Comparison of ENCODE assay signal across 22 cellular contexts in the genomic region with DNA sequence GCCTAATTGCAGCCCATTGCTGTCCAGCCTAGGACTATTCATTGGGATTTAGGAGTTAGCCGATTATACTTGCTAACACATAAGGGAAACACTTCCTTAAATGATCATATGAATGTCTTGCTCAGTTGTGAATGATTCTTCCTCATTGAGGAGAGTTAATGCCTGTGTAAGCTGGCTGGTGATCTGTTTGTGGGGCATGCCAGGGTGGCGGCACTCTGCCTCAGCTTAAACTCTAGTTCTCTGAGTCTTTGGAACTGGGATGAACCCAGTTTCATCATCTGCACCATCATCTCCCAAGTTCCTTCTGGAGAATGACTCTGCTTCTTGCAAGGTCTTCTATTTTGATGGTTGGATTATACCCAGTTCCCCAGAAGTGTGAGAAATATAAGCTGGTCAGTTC. TPM values are rescaled to one million over a fixed set of nuclear protein-coding genes. Genes with fewer than 3 reads are reported as not detected.
DNase-seq lines count a peak whose midpoint lies in the region; ATAC-seq and TF ChIP-seq lines count a peak whose summit lies in the region.
"Had no signal": no experiment of that assay in that cellular context is flagged by ENCODE, and none has a peak within 500 bp of the region (broad histone marks: within the 10 kb centered on the region; RNA-seq: fewer than 3 reads in every experiment).

No MANE protein-coding gene starts in this region.

- 77 to 92% methylated on average over 2 of the region's 2 CpGs for WGBS in sigmoid colon, 2 donors

- ATAC-seq in left cardiac atrium: peak; percentile 41 to 70
- ATAC-seq in stimulated activated memory B cell treated with anti-CD40 and anti-IgM and Interleukin-4, amounts not matched to agents 10 μg/mL and 1 μg/mL and 100 μg/mL, for 72 hours: no peak
- ATAC-seq: HCT116; natural killer cell treated with Interleukin-12 subunit alpha and Interleukin-12 subunit beta and Interleukin-15 and Interleukin-18, amount 100 ng/mL, for 72 hours had no signal

- H3K4me3 ChIP-seq in NB4 (ENCODE audit: low read depth, low read length): no peak overlapping the region
- no peak overlapping the region for H3K4me3 ChIP-seq in sigmoid colon
- H3K4me3 ChIP-seq: prostate gland had no signal

- H3K27me3 ChIP-seq in sigmoid colon: no peaks in the 10 kb centered on the region

- intact Hi-C loops in left cardiac atrium (cut with DNase I) (no loop called here), sigmoid colon (cut with DNase I) (no loop called here)

- TF ChIP-seq CTCF in NB4 (IDR thresholded peaks at IDR 0.05; ENCODE audit: low read depth, low read length) (no peak), sigmoid colon (IDR thresholded peaks at IDR 0.05) (no peak)

- H3K4me1 Mint-ChIP-seq in activated naive CD4-positive, alpha-beta T cell treated with anti-CD3 and anti-CD28 coated beads, Interleukin-2, amount 50 U/mL, for 24 hours: peaks cover 40% of the 10 kb centered on the region
- peaks cover 79% of the 10 kb centered on the region for H3K4me1 Mint-ChIP-seq in stimulated activated memory B cell treated with anti-CD40 and anti-IgM and Interleukin-4, amounts not matched to agents 10 μg/mL and 1 μg/mL and 100 μg/mL, for 72 hours

- no peaks in the 10 kb centered on the region for H3K9me3 Mint-ChIP-seq in activated naive CD4-positive, alpha-beta T cell treated with anti-CD3 and anti-CD28 coated beads, Interleukin-2, amount 50 U/mL, for 24 hours
- H3K9me3 Mint-ChIP-seq in stimulated activated memory B cell treated with anti-CD40 and anti-IgM and Interleukin-4, amounts not matched to agents 10 μg/mL and 1 μg/mL and 100 μg/mL, for 72 hours: no peaks in the 10 kb centered on the region
- H3K9me3 Mint-ChIP-seq: natural killer cell treated with Interleukin-12 subunit alpha and Interleukin-12 subunit beta and Interleukin-15 and Interleukin-18, amount 100 ng/mL, for 72 hours had no signal

- no peaks in the 10 kb centered on the region for H3K36me3 ChIP-seq in sigmoid colon
- H3K36me3 ChIP-seq: prostate gland had no signal

- peak overlapping the region; percentile 18 for H3K27ac Mint-ChIP-seq in activated naive CD4-positive, alpha-beta T cell treated with anti-CD3 and anti-CD28 coated beads, Interleukin-2, amount 50 U/mL, for 24 hours
- peak overlapping the region; percentile 83 for H3K27ac Mint-ChIP-seq in stimulated activated memory B cell treated with anti-CD40 and anti-IgM and Interleukin-4, amounts not matched to agents 10 μg/mL and 1 μg/mL and 100 μg/mL, for 72 hours

- H3K4me3 Mint-ChIP-seq in activated naive CD4-positive, alpha-beta T cell treated with anti-CD3 and anti-CD28 coated beads, Interleukin-2, amount 50 U/mL, for 24 hours: no peak overlapping the region
- H3K4me3 Mint-ChIP-seq in stimulated activated memory B cell treated with anti-CD40 and anti-IgM and Interleukin-4, amounts not matched to agents 10 μg/mL and 1 μg/mL and 100 μg/mL, for 72 hours: no peak overlapping the region
- H3K4me3 Mint-ChIP-seq: natural killer cell treated with Interleukin-12 subunit alpha and Interleukin-12 subunit beta and Interleukin-15 and Interleukin-18, amount 100 ng/mL, for 72 hours had no signal

- H3K36me3 Mint-ChIP-seq in activated naive CD4-positive, alpha-beta T cell treated with anti-CD3 and anti-CD28 coated beads, Interleukin-2, amount 50 U/mL, for 24 hours: peaks cover 11% of the 10 kb centered on the region
- H3K36me3 Mint-ChIP-seq in stimulated activated memory B cell treated with anti-CD40 and anti-IgM and Interleukin-4, amounts not matched to agents 10 μg/mL and 1 μg/mL and 100 μg/mL, for 72 hours: peaks cover 53% of the 10 kb centered on the region
- H3K36me3 Mint-ChIP-seq: natural killer cell treated with Interleukin-12 subunit alpha and Interleukin-12 subunit beta and Interleukin-15 and Interleukin-18, amount 100 ng/mL, for 72 hours had no signal

- no peaks in the 10 kb centered on the region for H3K9me3 ChIP-seq in sigmoid colon
- H3K9me3 ChIP-seq: prostate gland had no signal

- no peak overlapping the region for H3K27ac ChIP-seq in sigmoid colon
- H3K27ac ChIP-seq: prostate gland had no signal

- TF ChIP-seq POLR2A in NB4 (IDR thresholded peaks at IDR 0.05; ENCODE audit: extremely low read depth, insufficient read length) (no peak), sigmoid colon (IDR thresholded peaks at IDR 0.05) (no peak)

- H3K27me3 Mint-ChIP-seq in activated naive CD4-positive, alpha-beta T cell treated with anti-CD3 and anti-CD28 coated beads, Interleukin-2, amount 50 U/mL, for 24 hours: no peaks in the 10 kb centered on the region
- H3K27me3 Mint-ChIP-seq in stimulated activated memory B cell treated with anti-CD40 and anti-IgM and Interleukin-4, amounts not matched to agents 10 μg/mL and 1 μg/mL and 100 μg/mL, for 72 hours: no peaks in the 10 kb centered on the region
- H3K27me3 Mint-ChIP-seq: natural killer cell treated with Interleukin-12 subunit alpha and Interleukin-12 subunit beta and Interleukin-15 and Interleukin-18, amount 100 ng/mL, for 72 hours had no signal

- H3K4me1 ChIP-seq in sigmoid colon: no peaks in the 10 kb centered on the region
- H3K4me1 ChIP-seq: prostate gland had no signal

- no peak for DNase-seq in activated naive CD4-positive, alpha-beta T cell treated with Interleukin-2 at 50 U/mL for 16 hours
- DNase-seq in NB4 (ENCODE audit: low read depth): peak; percentile 58
- no peak for DNase-seq in left cardiac atrium
- no peak for DNase-seq in central memory CD4-positive, alpha-beta T cell
- no peak for DNase-seq in cortex of kidney (lab: John Stamatoyannopoulos, UW)
- DNase-seq in sigmoid colon: no peak
- DNase-seq: activated CD4-positive, alpha-beta T cell treated with anti-CD3 and anti-CD28 coated beads for 1 hour; activated naive CD4-positive, alpha-beta T cell; dermis blood vessel endothelial cell; DND-41; NCI-H2029; NCI-H510A; SHP77 treated with DMSO at 0.1 percent for 48 hours; stimulated activated naive CD4-positive, alpha-beta T cell treated with Interleukin-2 at 50 U/mL for 16 hours; T-helper 9 cell had no signal

- no peak for TF ChIP-seq EP300 in sigmoid colon (IDR thresholded peaks at IDR 0.05)

RNA-seq across cellular contexts. Expression of a gene that starts 23.9 kb away (rescaled TPM):
- total RNA-seq in left cardiac atrium (1 to 10 TPM in 1 of 2 donors, under 1 TPM in 1; 0.55 to 1.4 TPM), sigmoid colon (1 to 10 TPM in 2 of 4 donors, under 1 TPM in 1, not detected in 1; 0.41 to 1.2 (median 1.1) TPM)
- polyA plus RNA-seq in sigmoid colon: 10 to 100 TPM in 1 of 3 donors, 1 to 10 TPM in 1, under 1 TPM in 1; 0.60 to 15.2 (median 1.4) TPM
- total RNA-seq: dermis blood vessel endothelial cell, epithelial cell of proximal tubule, HT-29 had no signal

RNA-seq across cellular contexts. Expression of a gene that starts 32.4 kb away (rescaled TPM):
- total RNA-seq in left cardiac atrium (1 to 10 TPM; 4.8 to 7.7 TPM), sigmoid colon (1 to 10 TPM; 2.2 to 7.5 (median 3.3) TPM)
- 1 to 10 TPM in 2 of 3 donors, under 1 TPM in 1; 0.60 to 5.5 (median 3.2) TPM for polyA plus RNA-seq in sigmoid colon
- total RNA-seq: dermis blood vessel endothelial cell, epithelial cell of proximal tubule, HT-29 had no signal
